Comparison of ENCODE assay signal across 17 cellular contexts in the genomic region with DNA sequence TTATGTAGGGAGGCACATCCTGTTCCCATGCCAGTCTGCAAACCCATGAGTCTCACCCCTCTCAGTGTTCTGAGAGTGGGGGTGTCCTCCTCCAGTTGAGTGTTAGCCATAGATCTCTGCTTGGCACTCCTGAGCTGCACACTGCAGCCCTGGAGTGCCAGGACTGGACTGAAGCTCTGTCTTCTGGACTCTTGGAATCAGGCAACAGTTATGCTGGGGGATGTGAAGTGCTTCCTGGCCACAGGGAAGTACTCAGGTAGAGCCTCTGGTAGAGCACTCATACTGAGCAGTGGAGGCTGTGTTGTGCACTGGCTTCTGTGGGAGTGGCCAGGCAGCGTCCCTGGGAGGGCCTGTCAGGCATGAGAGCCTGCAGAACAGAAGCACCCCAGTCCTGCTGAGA. TPM values are rescaled to one million over a fixed set of nuclear protein-coding genes. Genes with fewer than 3 reads are reported as not detected.
DNase-seq lines count a peak whose midpoint lies in the region; ATAC-seq and TF ChIP-seq lines count a peak whose summit lies in the region.
"Had no signal": no experiment of that assay in that cellular context is flagged by ENCODE, and none has a peak within 500 bp of the region (broad histone marks: within the 10 kb centered on the region; RNA-seq: fewer than 3 reads in every experiment).

No MANE protein-coding gene starts in this region.

- no peak overlapping the region for H3K4me3 Mint-ChIP-seq in activated naive CD4-positive, alpha-beta T cell treated with anti-CD3 and anti-CD28 coated beads, Interleukin-2, amount 10 ng/mL, durations not matched to agents 7 days and 5 days
- H3K4me3 Mint-ChIP-seq: CD14-positive monocyte had no signal

- TF ChIP-seq CTCF in omental fat pad (IDR thresholded peaks at IDR 0.05) (no peak), upper lobe of right lung (IDR thresholded peaks at IDR 0.05) (no peak)

- H3K27me3 ChIP-seq in MG63 (no peaks in the 10 kb centered on the region), adipocyte (replicated peaks; ENCODE audit: control insufficient read depth, insufficient read depth, low read length) (no peaks in the 10 kb centered on the region), upper lobe of right lung (no peaks in the 10 kb centered on the region)

- no peak overlapping the region for H3K27ac Mint-ChIP-seq in activated naive CD4-positive, alpha-beta T cell treated with anti-CD3 and anti-CD28 coated beads, Interleukin-2, amount 10 ng/mL, durations not matched to agents 7 days and 5 days
- H3K27ac Mint-ChIP-seq: CD14-positive monocyte had no signal

- no peaks in the 10 kb centered on the region for H3K36me3 Mint-ChIP-seq in activated naive CD4-positive, alpha-beta T cell treated with anti-CD3 and anti-CD28 coated beads, Interleukin-2, amount 10 ng/mL, durations not matched to agents 7 days and 5 days
- H3K36me3 Mint-ChIP-seq: CD14-positive monocyte had no signal

- no peaks in the 10 kb centered on the region for H3K4me1 Mint-ChIP-seq in activated naive CD4-positive, alpha-beta T cell treated with anti-CD3 and anti-CD28 coated beads, Interleukin-2, amount 10 ng/mL, durations not matched to agents 7 days and 5 days

- peak; percentile 24 for ATAC-seq in omental fat pad (ENCODE audit: low FRiP score)
- ATAC-seq in upper lobe of right lung, result peak; percentile 42
- ATAC-seq in GM19351 (IDR thresholded peaks at IDR 0.05; ENCODE audit: unreplicated experiment), result no peak

- H3K27me3 Mint-ChIP-seq in activated naive CD4-positive, alpha-beta T cell treated with anti-CD3 and anti-CD28 coated beads, Interleukin-2, amount 10 ng/mL, durations not matched to agents 7 days and 5 days, result no peaks in the 10 kb centered on the region

- peak; percentile 8 for DNase-seq in MG63
- DNase-seq in adipocyte (ENCODE audit: low read depth), result no peak
- no peak for DNase-seq in omental fat pad (ENCODE audit: low spot score)
- no peak for DNase-seq in upper lobe of right lung
- no peak for DNase-seq in foreskin melanocyte
- no peak for DNase-seq in activated naive CD4-positive, alpha-beta T cell treated with anti-CD3 and anti-CD28 coated beads, Interleukin-2, amount 10 ng/mL, durations not matched to agents 7 days and 5 days
- DNase-seq: DMS 273 treated with DMSO at 0.1 percent for 48 hours, GF-D8, Karpas-422, NCI-H1105 treated with DMSO at 0.1 percent for 48 hours, NCI-H1694 treated with DMSO at 0.1 percent for 48 hours, NCI-H2107, NCI-H2227 treated with DMSO at 0.1 percent for 48 hours, NCI-H524 treated with DMSO at 0.1 percent for 48 hours, SHP77 treated with DMSO at 0.1 percent for 48 hours had no signal

- CTCF ChIA-PET in activated naive CD4-positive, alpha-beta T cell treated with anti-CD3 and anti-CD28 coated beads, Interleukin-2, amount 10 ng/mL, durations not matched to agents 7 days and 5 days (lab: Charles Lee), result interaction anchor here (1.6 kb wide), 1 partner anchor 29 kb away, joined by 4 read pairs; no protein-coding TSS in a partner anchor

- H3K27ac ChIP-seq in upper lobe of right lung, result peak overlapping the region; percentile 43

- intact Hi-C loops in upper lobe of right lung (cut with DNase I), result no loop called here

- no peaks in the 10 kb centered on the region for H3K9me3 Mint-ChIP-seq in activated naive CD4-positive, alpha-beta T cell treated with anti-CD3 and anti-CD28 coated beads, Interleukin-2, amount 10 ng/mL, durations not matched to agents 7 days and 5 days

- H3K4me3 ChIP-seq in MG63, result no peak overlapping the region
- peak overlapping the region; percentile 36 for H3K4me3 ChIP-seq in adipocyte (ENCODE audit: low read length)
- no peak overlapping the region for H3K4me3 ChIP-seq in upper lobe of right lung

- no peaks in the 10 kb centered on the region for H3K36me3 ChIP-seq in MG63
- H3K36me3 ChIP-seq in adipocyte (ENCODE audit: control insufficient read depth, insufficient read depth, low read length, severe bottlenecking), result no peaks in the 10 kb centered on the region
- no peaks in the 10 kb centered on the region for H3K36me3 ChIP-seq in upper lobe of right lung

- peak overlapping the region; percentile 70 for H3K9ac ChIP-seq in adipocyte (ENCODE audit: low read length)

- H3K9me3 ChIP-seq in MG63, result peaks cover 2% of the 10 kb centered on the region; the same call in 1 of the 2 replicates
- peaks cover 12% of the 10 kb centered on the region for H3K9me3 ChIP-seq in adipocyte (ENCODE audit: control insufficient read depth, low read length)
- H3K9me3 ChIP-seq in upper lobe of right lung, result no peaks in the 10 kb centered on the region

- H3K4me1 ChIP-seq in adipocyte (ENCODE audit: control insufficient read depth, insufficient read depth, low read length), result peaks cover 37% of the 10 kb centered on the region
- H3K4me1 ChIP-seq in upper lobe of right lung, result peaks cover 7% of the 10 kb centered on the region

RNA-seq across cellular contexts. Expression of a gene that starts 43.0 kb away (rescaled TPM):
- 0.99 and 4.7 TPM in 2 replicates for total RNA-seq in MG63 (2014; rRNA removed; shearing (Covaris generic); ENCODE audit: low replicate concordance)
- total RNA-seq in omental fat pad (1 to 10 TPM in 2 of 4 donors, under 1 TPM in 1, not detected in 1; 0.36 to 2.0 (median 1.1) TPM), upper lobe of right lung (0.29 TPM)
